20 cellular contexts compared by ENCODE assay signal in the genomic region with DNA sequence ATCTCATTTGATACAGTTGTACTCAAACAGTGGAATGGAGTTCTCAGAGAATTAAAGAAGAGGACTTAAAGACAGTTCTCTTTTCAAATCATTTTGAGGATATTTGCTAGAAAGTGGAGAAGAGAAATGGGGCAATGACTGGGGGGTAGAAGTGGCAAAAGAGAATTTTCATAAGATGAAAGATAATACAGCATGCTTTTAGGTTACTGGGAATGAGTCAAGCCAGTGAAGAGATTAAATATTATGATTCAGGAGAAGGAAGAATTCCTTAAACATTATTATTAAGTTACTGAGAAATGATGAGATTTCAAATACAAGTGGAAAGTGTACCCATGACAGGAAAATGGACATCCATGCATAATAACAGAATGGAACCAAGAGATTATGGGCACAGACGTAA.
A peak's percentile ranks its signal among the peaks of the same experiment; 100 is the strongest.
DNase-seq lines count a peak whose midpoint lies in the region; FAIRE-seq and TF ChIP-seq lines count a peak whose summit lies in the region.
"Had no signal": no experiment of that assay in that cellular context is flagged by ENCODE, and none has a peak within 500 bp of the region (broad histone marks: within the 10 kb centered on the region; RNA-seq: fewer than 3 reads in every experiment).

No MANE protein-coding gene starts in this region.

- H4K5ac ChIP-seq in H9 (ENCODE audit: insufficient read length, low read depth, low read length) = no peak overlapping the region

- H2BK15ac ChIP-seq in H9 (ENCODE audit: low read depth, low read length) = no peak overlapping the region

- intact Hi-C loops in uterus (cut with DNase I; ENCODE audit: low total_unique reads) = no loop called here

- H3K4me3 ChIP-seq in bronchial epithelial cell (ENCODE audit: low read depth, low read length) = no peak overlapping the region
- H3K4me3 ChIP-seq in skeletal muscle satellite cell (ENCODE audit: low read length) = no peak overlapping the region
- H3K4me3 ChIP-seq in uterus = no peak overlapping the region
- H3K4me3 ChIP-seq: GM23338, SJSA1 had no signal

- no peaks in the 10 kb centered on the region for H3K36me3 ChIP-seq in bronchial epithelial cell (ENCODE audit: control insufficient read depth, insufficient read depth, low read length)
- H3K36me3 ChIP-seq in skeletal muscle satellite cell (ENCODE audit: insufficient read depth, low read length) = no peaks in the 10 kb centered on the region
- H3K36me3 ChIP-seq in uterus = no peaks in the 10 kb centered on the region
- H3K36me3 ChIP-seq: SJSA1 had no signal

- H3K9ac ChIP-seq in skeletal muscle satellite cell (ENCODE audit: low read depth, low read length) (no peak overlapping the region), H9 (ENCODE audit: extremely low read depth, insufficient read length, low read length) (no peak overlapping the region)
- H3K9ac ChIP-seq: KMS-11 had no signal

- H3K27me3 ChIP-seq in bronchial epithelial cell (ENCODE audit: control insufficient read depth, insufficient read depth, low read length) (no peaks in the 10 kb centered on the region), skeletal muscle satellite cell (ENCODE audit: control insufficient read depth, insufficient read depth, low read length) (no peaks in the 10 kb centered on the region), uterus (no peaks in the 10 kb centered on the region), H9 (ENCODE audit: insufficient read depth, low read length) (no peaks in the 10 kb centered on the region)
- H3K27me3 ChIP-seq: SJSA1 had no signal

- no CpG with 5 or more reads among the region's 1 CpG for WGBS in H9 (ENCODE audit: extremely low coverage, insufficient read length, low lambda C conversion rate)

- no peaks in the 10 kb centered on the region for H4K20me1 ChIP-seq in H9 (ENCODE audit: control insufficient read depth, insufficient read depth, insufficient read length)

- no peak overlapping the region for H2AK5ac ChIP-seq in H9 (ENCODE audit: insufficient read length, low read length)

- H3T11ph ChIP-seq in H9 (ENCODE audit: low read length) = no peak overlapping the region

- H2BK12ac ChIP-seq in H9 (ENCODE audit: insufficient read length, low read depth, low read length) = no peak overlapping the region

- no peak for TF ChIP-seq CTCF in bronchial epithelial cell (IDR thresholded peaks at IDR 0.05; ENCODE audit: insufficient read depth, low read length, severe bottlenecking)
- TF ChIP-seq CTCF in uterus (IDR thresholded peaks at IDR 0.05) = no peak
- no peak for TF ChIP-seq CTCF in H9 (conservative IDR thresholded peaks at IDR 0.05)

- no peaks in the 10 kb centered on the region for H3K79me1 ChIP-seq in H9 (ENCODE audit: insufficient read depth, low read depth, low read length, poor library complexity, severe bottlenecking)

- H4K91ac ChIP-seq in H9 (ENCODE audit: insufficient read length, low read depth, low read length) = no peak overlapping the region

- no peak overlapping the region for H3K27ac Mint-ChIP-seq in H9
- H3K27ac Mint-ChIP-seq: CD4-positive, CD25-positive, alpha-beta regulatory T cell; GM23338 had no signal

- H3K18ac ChIP-seq in H9 (ENCODE audit: insufficient read length, low read depth, low read length) = no peak overlapping the region

- H3K27ac ChIP-seq in uterus = no peak overlapping the region
- H3K27ac ChIP-seq in H9 (ENCODE audit: insufficient read length, low read depth, low read length) = no peak overlapping the region
- H3K27ac ChIP-seq: KMS-11, SJSA1 had no signal

- DNase-seq in ELR (ENCODE audit: low read depth) (peak; percentile 30), LHCN-M2 (ENCODE audit: low read depth) (peak; percentile 27), bronchial epithelial cell (ENCODE audit: low read depth) (peak; percentile 38), uterus (no peak), H9 (no peak)
- DNase-seq in stimulated activated CD4-positive, alpha-beta T cell treated with anti-CD3 and anti-CD28 coated beads, Interleukin-4, amount 100 ng/mL, for 1 hour = no peak
- DNase-seq: CD4-positive, CD25-positive, alpha-beta regulatory T cell; NCI-H1105 treated with DMSO at 0.1 percent for 48 hours; NCI-H2029 treated with DMSO at 0.1 percent for 48 hours; NCI-H2171; NCI-H526; OCI-M1 had no signal

- no peak overlapping the region for H2BK20ac ChIP-seq in H9 (ENCODE audit: low read depth, low read length, poor library complexity, severe bottlenecking)

- H2BK5ac ChIP-seq in H9 (ENCODE audit: insufficient read length, low read length) = no peak overlapping the region

- H2AFZ ChIP-seq in H9 (ENCODE audit: low read length) = no peak overlapping the region
- H2AFZ ChIP-seq: GM23338 had no signal

- H3K36me3 Mint-ChIP-seq in H9 (ENCODE audit: insufficient read depth in 1 of 3, low read depth in 3 of 3) = no peaks in the 10 kb centered on the region
- H3K36me3 Mint-ChIP-seq: CD4-positive, CD25-positive, alpha-beta regulatory T cell had no signal

- H3K23ac ChIP-seq in H9 (ENCODE audit: insufficient read length, low read depth, low read length) = no peak overlapping the region

- no peak overlapping the region for H2BK120ac ChIP-seq in H9 (ENCODE audit: low read depth, low read length, poor library complexity, severe bottlenecking)

- peaks cover 5 to 9% of the 10 kb centered on the region in 2 experiments for H3K4me1 Mint-ChIP-seq in H9
- H3K4me1 Mint-ChIP-seq: CD4-positive, CD25-positive, alpha-beta regulatory T cell had no signal

- no peak for FAIRE-seq in bronchial epithelial cell (lab: Jason Lieb, UNC)
- FAIRE-seq: A204.1, GM12891, HTR-8/SVneo, RCC 7860 had no signal

- H3K4me1 ChIP-seq in skeletal muscle satellite cell (ENCODE audit: control insufficient read depth, insufficient read depth, low read length) = peaks cover 25% of the 10 kb centered on the region
- H3K4me1 ChIP-seq in uterus = no peaks in the 10 kb centered on the region
- no peaks in the 10 kb centered on the region for H3K4me1 ChIP-seq in H9 (ENCODE audit: insufficient read depth, low read length)
- H3K4me1 ChIP-seq: SJSA1 had no signal

- peak overlapping the region; percentile 57 for H3K4me2 ChIP-seq in skeletal muscle satellite cell (ENCODE audit: low read length)
- H3K4me2 ChIP-seq in H9 (ENCODE audit: insufficient read depth, insufficient read length, low read length) = no peak overlapping the region
- H3K4me2 ChIP-seq: GM23338, KMS-11 had no signal

- TF ChIP-seq POLR2A in uterus (IDR thresholded peaks at IDR 0.05) = no peak

- no peaks in the 10 kb centered on the region for H3K9me3 ChIP-seq in skeletal muscle satellite cell (replicated peaks; ENCODE audit: low read length)
- H3K9me3 ChIP-seq in uterus = no peaks in the 10 kb centered on the region
- no peaks in the 10 kb centered on the region for H3K9me3 ChIP-seq in H9 (ENCODE audit: control insufficient read depth, low read depth, low read length)
- H3K9me3 ChIP-seq: SJSA1 had no signal

- no peak overlapping the region for H3K14ac ChIP-seq in H9 (ENCODE audit: insufficient read depth, low read length)

- no peak overlapping the region for H3K4me3 Mint-ChIP-seq in H9
- H3K4me3 Mint-ChIP-seq: CD4-positive, CD25-positive, alpha-beta regulatory T cell; GM23338 had no signal

- H3K4ac ChIP-seq in H9 (ENCODE audit: low read depth, low read length) = no peak overlapping the region

- H3K9me3 Mint-ChIP-seq in H9 = no peaks in the 10 kb centered on the region
- H3K9me3 Mint-ChIP-seq: GM23338 had no signal

- no peaks in the 10 kb centered on the region for H3K27me3 Mint-ChIP-seq in H9 (ENCODE audit: low read depth)
- H3K27me3 Mint-ChIP-seq: CD4-positive, CD25-positive, alpha-beta regulatory T cell had no signal

- H3K23me2 ChIP-seq in H9 (ENCODE audit: insufficient read length, low read depth, low read length, poor library complexity, severe bottlenecking) = no peaks in the 10 kb centered on the region

- H3K79me2 ChIP-seq in H9 (ENCODE audit: insufficient read depth, low read length) = no peaks in the 10 kb centered on the region

- no peak overlapping the region for H4K8ac ChIP-seq in H9 (replicated peaks; ENCODE audit: insufficient read length, low read depth, low read length)

- H3K56ac ChIP-seq in H9 (ENCODE audit: insufficient read length, low read depth, low read length) = no peak overlapping the region

Comparison
In these comparisons a context has a peak if more than half of its experiments do, and no peak if none do; other contexts are left out.
1. DNase-seq: peak in ELR (single experiment), LHCN-M2 (single experiment) and bronchial epithelial cell (single experiment); none in stimulated activated CD4-positive, alpha-beta T cell treated with anti-CD3 and anti-CD28 coated beads, Interleukin-4, amount 100 ng/mL, for 1 hour (single experiment), uterus (0 of 2) and H9 (single experiment).